ENCODE assay signal across 15 cellular contexts in the genomic region with DNA sequence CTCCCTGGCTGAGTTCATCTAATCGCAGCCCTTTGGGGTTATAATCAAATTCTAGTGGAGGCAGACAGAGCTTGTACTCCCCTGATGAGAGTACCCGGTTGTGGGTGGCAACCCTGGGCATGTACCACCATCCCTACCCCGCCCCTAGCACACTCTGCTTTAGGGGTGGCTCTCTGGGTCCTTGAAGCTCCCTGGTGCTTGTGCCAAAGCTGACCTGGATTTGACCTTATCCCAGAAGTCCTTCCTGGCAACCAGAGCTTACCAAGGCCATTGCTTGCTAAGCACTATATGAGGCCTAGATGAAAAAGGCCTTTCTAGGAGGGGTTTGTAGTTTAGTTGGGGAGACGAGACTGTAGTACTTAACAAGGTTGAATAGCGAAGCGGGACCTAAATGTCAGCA.
A peak's percentile ranks its signal among the peaks of the same experiment; 100 is the strongest.
DNase-seq lines count a peak whose midpoint lies in the region; ATAC-seq and TF ChIP-seq lines count a peak whose summit lies in the region.
"Had no signal": no experiment of that assay in that cellular context is flagged by ENCODE, and none has a peak within 500 bp of the region (broad histone marks: within the 10 kb centered on the region; RNA-seq: fewer than 3 reads in every experiment).

No MANE protein-coding gene starts in this region.

- H2BK12ac ChIP-seq in trophoblast cell (ENCODE audit: low read length), result peak overlapping the region; percentile 68

- peak overlapping the region; percentile 47 for H4K91ac ChIP-seq in trophoblast cell (ENCODE audit: low read depth, low read length)

- H3K27ac ChIP-seq in heart left ventricle (peak overlapping the region; percentile 39 to 93 (median 85)), trophoblast cell (ENCODE audit: low read depth, low read length) (peak overlapping the region; percentile 2), right lobe of liver (no peak overlapping the region)
- H3K27ac ChIP-seq: A549 had no signal

- peak overlapping the region; percentile 5 for H3K4ac ChIP-seq in trophoblast cell (ENCODE audit: low read depth, low read length)

- H3K79me2 ChIP-seq in trophoblast cell (ENCODE audit: control insufficient read depth, insufficient read depth, low read length, poor library complexity), result peaks cover 4% of the 10 kb centered on the region

- H3K4me1 ChIP-seq in heart left ventricle (peaks cover 2 to 71% (median 46%) of the 10 kb centered on the region in 12 donors), trophoblast cell (ENCODE audit: control insufficient read depth in 1 of 2, insufficient read depth in 2 of 2, low read length in 2 of 2) (peaks cover 17 to 20% of the 10 kb centered on the region in 2 experiments), right lobe of liver (no peaks in the 10 kb centered on the region)
- H3K4me1 ChIP-seq: A549 had no signal

- no peak for TF ChIP-seq POLR2A in heart left ventricle (IDR thresholded peaks at IDR 0.05)
- no peak for TF ChIP-seq POLR2A in right lobe of liver (IDR thresholded peaks at IDR 0.05)

- peak overlapping the region; percentile 14 for H2BK120ac ChIP-seq in trophoblast cell (ENCODE audit: insufficient read depth, low read length, poor library complexity)

- H3K4me3 ChIP-seq in heart left ventricle (no peak overlapping the region), trophoblast cell (ENCODE audit: low read depth, low read length) (no peak overlapping the region), right lobe of liver (no peak overlapping the region)
- H3K4me3 ChIP-seq: A549 had no signal

- no peak overlapping the region for H3K23ac ChIP-seq in trophoblast cell (ENCODE audit: low read length)

- DNase-seq in Right ventricle myocardium inferior (ENCODE audit: missing footprints) (no peak), left cardiac atrium (no peak), heart left ventricle (no peak), trophoblast cell (no peak), right lobe of liver (no peak), DMS53 treated with DMSO at 0.1 percent for 48 hours (lab: John Stamatoyannopoulos, UW; ENCODE audit: unreplicated experiment) (no peak), NCI-H524 (lab: John Stamatoyannopoulos, UW) (no peak)
- DNase-seq: activated B cell treated with CpG ODN at 0.5 μM for 24 hours; activated T-cell treated with anti-CD3 and anti-CD28 coated beads, Interleukin-2, amount 50 U/mL, for 24 hours; NCI-H1105; NCI-H226; stimulated activated naive CD4-positive, alpha-beta T cell; SW 1271 had no signal

- no peak overlapping the region for H3K4me2 ChIP-seq in trophoblast cell (ENCODE audit: low read length)
- H3K4me2 ChIP-seq: A549 had no signal

- H3K14ac ChIP-seq in trophoblast cell (ENCODE audit: low read length), result peak overlapping the region; percentile 62

- TF ChIP-seq CTCF in heart left ventricle (IDR thresholded peaks at IDR 0.05), result no peak
- no peak for TF ChIP-seq CTCF in right lobe of liver (IDR thresholded peaks at IDR 0.05)

- H3K9me3 ChIP-seq in heart left ventricle, result no peaks in the 10 kb centered on the region
- H3K9me3 ChIP-seq in trophoblast cell (ENCODE audit: insufficient read depth, low read depth, low read length), result peaks cover 2% of the 10 kb centered on the region
- no peaks in the 10 kb centered on the region for H3K9me3 ChIP-seq in right lobe of liver
- H3K9me3 ChIP-seq: A549 had no signal

- peaks cover 0 to 79% (median 56%) of the 10 kb centered on the region in 9 donors for H3K36me3 ChIP-seq in heart left ventricle
- peaks cover 0 to 5% of the 10 kb centered on the region in 2 experiments for H3K36me3 ChIP-seq in trophoblast cell (ENCODE audit: control insufficient read depth in 1 of 2, insufficient read depth in 2 of 2, low read length in 2 of 2)
- peaks cover 0 to 35% (median 1%) of the 10 kb centered on the region in 4 donors for H3K36me3 ChIP-seq in right lobe of liver

- ATAC-seq in Right ventricle myocardium inferior, result peak; percentile 3
- ATAC-seq in left cardiac atrium, result no peak
- ATAC-seq in heart left ventricle, result peak in 3 of 4 donors; percentile 2 to 15 (median 3)
- ATAC-seq in GM18502 (IDR thresholded peaks at IDR 0.05; ENCODE audit: poor library complexity, unreplicated experiment), result no peak
- ATAC-seq in right lobe of liver, result no peak
- ATAC-seq: A549 had no signal

- WGBS in heart left ventricle, 4 donors, result 60 to 71% (median 69%) methylated on average over 6 of the region's 6 CpGs
- WGBS in trophoblast cell (ENCODE audit: extremely low coverage, insufficient coverage, insufficient read length), result no CpG with 5 or more reads among the region's 6 CpGs
- 86% methylated on average over 2 of the region's 6 CpGs for WGBS in right lobe of liver (ENCODE audit: insufficient coverage, low coverage, low lambda C conversion rate, missing lambda C conversion rate)

- H3K9ac ChIP-seq in trophoblast cell (ENCODE audit: low read length), result no peak overlapping the region

- peak overlapping the region; percentile 26 for H4K8ac ChIP-seq in trophoblast cell (ENCODE audit: low read depth, low read length)

- intact Hi-C loops in Right ventricle myocardium inferior (cut with DNase I) (no loop called here), left cardiac atrium (cut with DNase I) (no loop called here), heart left ventricle (cut with DNase I) (loop anchor here in 1 of 10 donors (2.0 kb wide), 1 partner anchor 29 kb away; no protein-coding TSS in a partner anchor), right lobe of liver (cut with DNase I) (no loop called here)

- H2BK5ac ChIP-seq in trophoblast cell (ENCODE audit: low read depth, low read length, poor library complexity), result peak overlapping the region; percentile 1

- peak overlapping the region; percentile 33 for H3K18ac ChIP-seq in trophoblast cell (ENCODE audit: low read length)

- peak overlapping the region; percentile 3 for H2AK5ac ChIP-seq in trophoblast cell (ENCODE audit: low read length)

- no peak overlapping the region for H4K12ac ChIP-seq in trophoblast cell (ENCODE audit: low read depth, low read length)

- no peak overlapping the region for H2AFZ ChIP-seq in trophoblast cell (ENCODE audit: insufficient read depth, low read length, poor library complexity)

- H3K79me1 ChIP-seq in trophoblast cell (ENCODE audit: low read length), result peaks cover 19% of the 10 kb centered on the region

- H3K27me3 ChIP-seq in heart left ventricle (no peaks in the 10 kb centered on the region), trophoblast cell (ENCODE audit: insufficient read depth, low read length) (no peaks in the 10 kb centered on the region), right lobe of liver (no peaks in the 10 kb centered on the region)

Comparison
In these comparisons a context has a peak if more than half of its experiments do, and no peak if none do; other contexts are left out.
1. ATAC-seq: peak in Right ventricle myocardium inferior (single experiment) and heart left ventricle (3 of 4); none in left cardiac atrium (0 of 2), GM18502 (single experiment) and right lobe of liver (0 of 4).
2. H3K27ac ChIP-seq: peak in heart left ventricle (12 of 12) and trophoblast cell (single experiment); none in right lobe of liver (0 of 3).